ENCODE assay signal across 8 cellular contexts in the genomic region with DNA sequence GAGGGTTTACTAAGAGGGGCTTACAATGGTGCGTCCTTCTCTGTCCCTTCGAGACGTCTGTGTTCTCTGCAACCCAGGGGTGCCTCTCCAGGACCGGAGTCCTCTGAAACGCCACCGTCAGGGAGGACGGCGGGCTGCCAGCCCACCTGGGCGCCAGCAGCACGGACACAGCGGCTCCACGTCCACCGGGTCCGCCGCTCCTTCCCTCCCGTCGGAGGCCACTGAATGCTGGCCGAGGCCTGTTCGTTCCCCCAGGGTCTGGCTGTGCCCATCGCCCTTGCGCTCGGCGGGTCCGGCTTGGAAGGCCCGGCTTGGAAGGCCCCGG. TPM values are rescaled to one million over a fixed set of nuclear protein-coding genes. Genes with fewer than 3 reads are reported as not detected.
DNase-seq lines count a peak whose midpoint lies in the region; TF ChIP-seq lines count a peak whose summit lies in the region.

No MANE protein-coding gene starts in this region.

- peaks cover 71% of the 10 kb centered on the region for H3K79me2 ChIP-seq in osteoblast (ENCODE audit: insufficient read depth, low read length)

- peaks cover 21 to 26% (median 22%) of the 10 kb centered on the region in 3 donors for H3K4me1 Mint-ChIP-seq in IgD-negative memory B cell

- no peak for DNase-seq in GM06990 (ENCODE audit: extremely low read depth, insufficient read length)
- DNase-seq in effector memory CD4-positive, alpha-beta T cell: no peak
- DNase-seq in osteoblast (ENCODE audit: insufficient read length, low spot score, missing footprints): peak; percentile 91
- DNase-seq in NCI-H1105 (lab: John Stamatoyannopoulos, UW): no peak
- no peak for DNase-seq in NCI-H187 treated with DMSO at 0.1 percent for 48 hours (lab: John Stamatoyannopoulos, UW)
- no peak for DNase-seq in NCI-H1105 treated with DMSO at 0.1 percent for 48 hours (lab: John Stamatoyannopoulos, UW)
- no peak for DNase-seq in SHP77 (lab: John Stamatoyannopoulos, UW)

- H3K27ac ChIP-seq in effector memory CD4-positive, alpha-beta T cell (ENCODE audit: insufficient read depth, low read length, poor library complexity, severe bottlenecking): peak overlapping the region; percentile 56
- peak overlapping the region; percentile 48 for H3K27ac ChIP-seq in osteoblast (ENCODE audit: low read depth, low read length)

- peaks cover 10% of the 10 kb centered on the region for H3K36me3 ChIP-seq in GM06990 (ENCODE audit: control insufficient read depth, insufficient read depth, low read length)
- H3K36me3 ChIP-seq in effector memory CD4-positive, alpha-beta T cell (ENCODE audit: control insufficient read depth, insufficient read depth, low read length): peaks cover 9% of the 10 kb centered on the region
- H3K36me3 ChIP-seq in osteoblast (ENCODE audit: insufficient read depth, low read length): peaks cover 8% of the 10 kb centered on the region

- peak overlapping the region in 2 of 3 donors; percentile 61 to 79 for H3K27ac Mint-ChIP-seq in IgD-negative memory B cell

- H3K4me1 ChIP-seq in effector memory CD4-positive, alpha-beta T cell (ENCODE audit: control insufficient read depth, insufficient read depth, low read length, poor library complexity, severe bottlenecking): peaks cover 35% of the 10 kb centered on the region
- peaks cover 16% of the 10 kb centered on the region for H3K4me1 ChIP-seq in osteoblast (ENCODE audit: insufficient read depth, low read length)

- H4K20me1 ChIP-seq in osteoblast (ENCODE audit: insufficient read depth, low read length): peaks cover 36% of the 10 kb centered on the region

- no peaks in the 10 kb centered on the region for H3K9me3 ChIP-seq in effector memory CD4-positive, alpha-beta T cell (ENCODE audit: control insufficient read depth, low read length)
- H3K9me3 ChIP-seq in osteoblast (ENCODE audit: low read depth, low read length): no peaks in the 10 kb centered on the region

- H3K9me3 Mint-ChIP-seq in IgD-negative memory B cell: no peaks in the 10 kb centered on the region

- peaks cover 3% of the 10 kb centered on the region for H3K36me3 Mint-ChIP-seq in IgD-negative memory B cell

- H3K4me3 Mint-ChIP-seq in IgD-negative memory B cell: peak overlapping the region; percentile 91 to 97 (median 96)

- H3K4me2 ChIP-seq in osteoblast (ENCODE audit: insufficient read depth, low read length): peak overlapping the region; percentile 87

- TF ChIP-seq CTCF in GM06990 (IDR thresholded peaks at IDR 0.05; ENCODE audit: insufficient read depth, low read length, poor library complexity, severe bottlenecking) (no peak), osteoblast (IDR thresholded peaks at IDR 0.05; ENCODE audit: extremely low read depth, low read depth, low read length) (no peak)

- no peaks in the 10 kb centered on the region for H3K27me3 Mint-ChIP-seq in IgD-negative memory B cell

- no peaks in the 10 kb centered on the region for H3K27me3 ChIP-seq in GM06990 (replicated peaks; ENCODE audit: control insufficient read depth, insufficient read depth, low read length)
- H3K27me3 ChIP-seq in effector memory CD4-positive, alpha-beta T cell (replicated peaks; ENCODE audit: control insufficient read depth, insufficient read depth, low read length, poor library complexity, severe bottlenecking): no peaks in the 10 kb centered on the region
- no peaks in the 10 kb centered on the region for H3K27me3 ChIP-seq in osteoblast (ENCODE audit: insufficient read depth, low read length)

- peak overlapping the region; percentile 66 for H2AFZ ChIP-seq in osteoblast (ENCODE audit: low read length)

- peak overlapping the region; percentile 70 for H3K4me3 ChIP-seq in GM06990 (replicated peaks; ENCODE audit: low read depth, low read length)
- peak overlapping the region; percentile 94 for H3K4me3 ChIP-seq in effector memory CD4-positive, alpha-beta T cell (ENCODE audit: insufficient read depth, low read depth, low read length, poor library complexity, severe bottlenecking)
- H3K4me3 ChIP-seq in osteoblast (ENCODE audit: insufficient read depth, low read length): peak overlapping the region; percentile 94

RNA-seq across cellular contexts. Expression of a gene that starts 0.4 kb away (rescaled TPM):
- 15.3 TPM for polyA plus RNA-seq in IgD-negative memory B cell
- 16.6 and 18.0 TPM in 2 replicates for total RNA-seq in osteoblast

RNA-seq across cellular contexts. Expression of a gene that starts 0.7 kb away (rescaled TPM):
- polyA plus RNA-seq in IgD-negative memory B cell: 91.8 TPM
- 19.9 and 28.0 TPM in 2 replicates for total RNA-seq in osteoblast

RNA-seq across cellular contexts. Expression of a gene that starts 15.7 kb away (rescaled TPM):
- polyA plus RNA-seq in IgD-negative memory B cell: 10.8 TPM
- total RNA-seq in osteoblast: 7.7 and 8.7 TPM in 2 replicates

RNA-seq across cellular contexts. Expression of a gene that starts 56.7 kb away (rescaled TPM):
- 84.5 TPM for polyA plus RNA-seq in IgD-negative memory B cell
- total RNA-seq in osteoblast: 85.5 and 92.6 TPM in 2 replicates
